In the genomic region with DNA sequence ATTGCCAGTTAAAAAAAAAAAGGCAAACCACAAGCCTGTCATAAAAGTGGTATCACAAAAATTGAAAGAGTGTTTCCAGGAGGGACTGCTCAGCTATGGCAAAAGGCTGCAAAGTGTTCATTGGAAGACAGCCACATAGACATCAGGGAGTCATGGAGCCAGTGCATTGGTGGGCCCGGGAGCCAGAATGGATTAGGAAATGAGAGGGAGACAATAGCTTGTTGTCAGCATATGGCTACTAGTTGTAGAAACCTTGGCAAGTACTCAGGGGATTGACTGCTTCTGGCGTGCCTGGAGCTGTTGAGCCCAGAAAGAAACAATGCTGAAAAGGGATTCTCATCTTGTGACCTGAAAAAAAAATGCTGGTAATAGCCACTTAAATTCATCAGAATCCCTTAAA, we compare ENCODE assay signal across 14 cellular contexts. TPM values are rescaled to one million over a fixed set of nuclear protein-coding genes. Genes with fewer than 3 reads are reported as not detected.
DNase-seq lines count a peak whose midpoint lies in the region; ATAC-seq and FAIRE-seq lines count a peak whose summit lies in the region.
"Had no signal": no experiment of that assay in that cellular context is flagged by ENCODE, and none has a peak within 500 bp of the region (broad histone marks: within the 10 kb centered on the region; RNA-seq: fewer than 3 reads in every experiment).

No MANE protein-coding gene starts in this region.

- DNase-seq in stimulated activated naive CD8-positive, alpha-beta T cell treated with anti-CD3 and anti-CD28 coated beads, Interleukin-15, Interleukin-2, amounts not matched to agents 100 U/mL and 50 U/mL, for 24 hours: no peak
- DNase-seq in middle frontal gyrus (ENCODE audit: extremely low spot score, low spot score) (no peak), RCC 7860 (ENCODE audit: low spot score) (no peak), NCI-H2029 (lab: John Stamatoyannopoulos, UW) (no peak)
- DNase-seq: brain microvascular endothelial cell, glutamatergic neuron, MV-4-11, NCI-H345, psoas muscle, SW 1271 had no signal

- H3K36me3 Mint-ChIP-seq in stimulated activated naive CD8-positive, alpha-beta T cell treated with anti-CD3 and anti-CD28 coated beads, Interleukin-15, Interleukin-2, amounts not matched to agents 100 ng/mL and 50 ng/mL, for 24 hours (ENCODE audit: low read depth): peaks cover 83% of the 10 kb centered on the region
- H3K36me3 Mint-ChIP-seq in activated T-helper 17 cell treated with anti-CD3 and anti-CD28 coated beads, Interleukin-2, amount 50 U/mL, for 72 hours (ENCODE audit: low read depth): peaks cover 99% of the 10 kb centered on the region

- no peaks in the 10 kb centered on the region for H3K27me3 Mint-ChIP-seq in stimulated activated naive CD8-positive, alpha-beta T cell treated with anti-CD3 and anti-CD28 coated beads, Interleukin-15, Interleukin-2, amounts not matched to agents 100 ng/mL and 50 ng/mL, for 24 hours
- no peaks in the 10 kb centered on the region for H3K27me3 Mint-ChIP-seq in activated T-helper 17 cell treated with anti-CD3 and anti-CD28 coated beads, Interleukin-2, amount 50 U/mL, for 72 hours

- H3K4me3 Mint-ChIP-seq in stimulated activated naive CD8-positive, alpha-beta T cell treated with anti-CD3 and anti-CD28 coated beads, Interleukin-15, Interleukin-2, amounts not matched to agents 100 ng/mL and 50 ng/mL, for 24 hours: peak overlapping the region; percentile 21
- peak overlapping the region; percentile 28 for H3K4me3 Mint-ChIP-seq in activated T-helper 17 cell treated with anti-CD3 and anti-CD28 coated beads, Interleukin-2, amount 50 U/mL, for 72 hours

- no peak for ATAC-seq in stimulated activated naive CD8-positive, alpha-beta T cell treated with anti-CD3 and anti-CD28 coated beads, Interleukin-15, Interleukin-2, amounts not matched to agents 100 U/mL and 50 U/mL, for 24 hours
- no peak for ATAC-seq in activated T-helper 17 cell treated with anti-CD3 and anti-CD28 coated beads, Interleukin-2, amount 50 U/mL, for 72 hours (replicated peaks)
- ATAC-seq in esophagus mucosa (peak; percentile 45), HG03469 (IDR thresholded peaks at IDR 0.05; ENCODE audit: unreplicated experiment) (no peak)
- ATAC-seq: psoas muscle had no signal

- FAIRE-seq in RCC 7860 (lab: Jason Lieb, UNC): no peak

- H3K4me1 Mint-ChIP-seq in stimulated activated naive CD8-positive, alpha-beta T cell treated with anti-CD3 and anti-CD28 coated beads, Interleukin-15, Interleukin-2, amounts not matched to agents 100 ng/mL and 50 ng/mL, for 24 hours (ENCODE audit: low read depth): peaks cover 61% of the 10 kb centered on the region
- H3K4me1 Mint-ChIP-seq in activated T-helper 17 cell treated with anti-CD3 and anti-CD28 coated beads, Interleukin-2, amount 50 U/mL, for 72 hours: peaks cover 40% of the 10 kb centered on the region

- peak overlapping the region; percentile 87 for H3K27ac Mint-ChIP-seq in stimulated activated naive CD8-positive, alpha-beta T cell treated with anti-CD3 and anti-CD28 coated beads, Interleukin-15, Interleukin-2, amounts not matched to agents 100 ng/mL and 50 ng/mL, for 24 hours
- peak overlapping the region; percentile 49 for H3K27ac Mint-ChIP-seq in activated T-helper 17 cell treated with anti-CD3 and anti-CD28 coated beads, Interleukin-2, amount 50 U/mL, for 72 hours

- H3K9me3 Mint-ChIP-seq in stimulated activated naive CD8-positive, alpha-beta T cell treated with anti-CD3 and anti-CD28 coated beads, Interleukin-15, Interleukin-2, amounts not matched to agents 100 ng/mL and 50 ng/mL, for 24 hours: no peaks in the 10 kb centered on the region
- no peaks in the 10 kb centered on the region for H3K9me3 Mint-ChIP-seq in activated T-helper 17 cell treated with anti-CD3 and anti-CD28 coated beads, Interleukin-2, amount 50 U/mL, for 72 hours

RNA-seq across cellular contexts. Expression of gene GAR1, which starts 5.0 kb away (rescaled TPM):
- total RNA-seq in activated T-helper 17 cell treated with anti-CD3 and anti-CD28 coated beads, Interleukin-2, amount 50 U/mL, for 72 hours: 10 to 100 TPM; 18.3 to 38.2 TPM
- total RNA-seq in esophagus mucosa: 17.6 TPM

RNA-seq across cellular contexts. Expression of gene RRH, which starts 7.2 kb away (rescaled TPM):
- under 1 TPM; 0.42 to 0.78 TPM for total RNA-seq in activated T-helper 17 cell treated with anti-CD3 and anti-CD28 coated beads, Interleukin-2, amount 50 U/mL, for 72 hours
- total RNA-seq in esophagus mucosa: 0.16 TPM

RNA-seq across cellular contexts. Expression of gene CFI, which starts 18.8 kb away (rescaled TPM):
- not detected for total RNA-seq in activated T-helper 17 cell treated with anti-CD3 and anti-CD28 coated beads, Interleukin-2, amount 50 U/mL, for 72 hours
- total RNA-seq in esophagus mucosa: 31.5 TPM

RNA-seq across cellular contexts. Expression of gene LRIT3, which starts 27.3 kb away (rescaled TPM):
- under 1 TPM; 0.26 to 0.52 TPM for total RNA-seq in activated T-helper 17 cell treated with anti-CD3 and anti-CD28 coated beads, Interleukin-2, amount 50 U/mL, for 72 hours
- total RNA-seq in esophagus mucosa: 0.16 TPM

Comparison
In these comparisons a context has a peak if more than half of its experiments do, and no peak if none do; other contexts are left out.
1. RNA of gene CFI, which starts 18.8 kb away (total RNA-seq): 31.5 TPM in esophagus mucosa (single experiment); not detected in activated T-helper 17 cell treated with anti-CD3 and anti-CD28 coated beads, Interleukin-2, amount 50 U/mL, for 72 hours; every median in the first group is over 10 times any median in the second.